10 cellular contexts compared by ENCODE assay signal in genomic region chr11:34749666-34750659, GRCh38.
A peak's percentile ranks its signal among the peaks of the same experiment; 100 is the strongest.
DNase-seq lines count a peak whose midpoint lies in the region; ATAC-seq and TF ChIP-seq lines count a peak whose summit lies in the region.
"Had no signal": no experiment of that assay in that cellular context is flagged by ENCODE, and none has a peak within 500 bp of the region (broad histone marks: within the 10 kb centered on the region; RNA-seq: fewer than 3 reads in every experiment).

No MANE protein-coding gene starts in this region.

- H3K79me2 ChIP-seq in PC-3 (ENCODE audit: low read length) = no peaks in the 10 kb centered on the region
- H3K79me2 ChIP-seq in fibroblast of lung (ENCODE audit: control insufficient read depth, insufficient read depth, low read length) = no peaks in the 10 kb centered on the region

- H3K36me3 ChIP-seq in PC-3 (ENCODE audit: low read depth, low read length) (no peaks in the 10 kb centered on the region), fibroblast of lung (ENCODE audit: control insufficient read depth, insufficient read depth, low read length) (no peaks in the 10 kb centered on the region)

- H3K9ac ChIP-seq in PC-3 (ENCODE audit: low read length) (peak overlapping the region; percentile 43), fibroblast of lung (ENCODE audit: insufficient read depth, low read length) (no peak overlapping the region)

- BruUV-seq in PC-3 (replicated peaks; lab: Mats Ljungman, UMichigan) = no TSS peak

- H3K27me3 ChIP-seq in PC-3 (ENCODE audit: low read length) = no peaks in the 10 kb centered on the region
- H3K27me3 ChIP-seq in fibroblast of lung (ENCODE audit: control insufficient read depth, insufficient read depth, low read length) = peaks cover 2% of the 10 kb centered on the region
- H3K27me3 ChIP-seq: dorsolateral prefrontal cortex had no signal

- H4K20me1 ChIP-seq in PC-3 (ENCODE audit: low read length) (no peaks in the 10 kb centered on the region), fibroblast of lung (ENCODE audit: control insufficient read depth, extremely low read depth, insufficient read depth, low read length) (no peaks in the 10 kb centered on the region)

- H3K4me3 ChIP-seq in AG09309 (ENCODE audit: control insufficient read depth, low read depth, low read length) (no peak overlapping the region), PC-3 (ENCODE audit: low read length) (peak overlapping the region; percentile 28; the same call in 1 of the 2 replicates), fibroblast of lung (replicated peaks in 1 of 4; ENCODE audit: control extremely low read depth in 1 of 4, insufficient read depth in 1 of 4, low read depth in 3 of 4, low read length in 4 of 4) (no peak overlapping the region)
- H3K4me3 ChIP-seq: dorsolateral prefrontal cortex had no signal

- no peaks in the 10 kb centered on the region for H3K9me3 ChIP-seq in PC-3 (ENCODE audit: low read length)
- no peaks in the 10 kb centered on the region for H3K9me3 ChIP-seq in fibroblast of lung (ENCODE audit: control insufficient read depth, insufficient read depth, low read depth, low read length)

- POLR2A ChIA-PET in PC-3 (lab: Charles Lee; ENCODE audit: unreplicated experiment) = interaction anchor here (0.7 kb wide), 2 partner anchors 60 to 1402 kb away, joined by 3 read pairs; no protein-coding TSS in a partner anchor

- peak; percentile 94 for ATAC-seq in PC-3
- ATAC-seq in GM18909 (IDR thresholded peaks at IDR 0.05; ENCODE audit: poor library complexity, unreplicated experiment) = no peak

- no peak for TF ChIP-seq CTCF in AG09309 (IDR thresholded peaks at IDR 0.05; ENCODE audit: control insufficient read depth, insufficient read depth, low read depth, low read length, missing control alignments)
- TF ChIP-seq CTCF in PC-3 (conservative IDR thresholded peaks at IDR 0.05; ENCODE audit: low read depth, low read length) = no peak
- TF ChIP-seq CTCF in fibroblast of lung (conservative IDR thresholded peaks at IDR 0.05 in 1 of 2, IDR thresholded peaks at IDR 0.05 in 1 of 2; ENCODE audit: low read depth in 1 of 2, low read length in 2 of 2) = no peak

- intact Hi-C loops in PC-3 (cut with micrococcal nuclease) = loop anchor here (2.0 kb wide), 1 partner anchor 137 kb away; no protein-coding TSS in a partner anchor

- peaks cover 23% of the 10 kb centered on the region for H3K4me1 ChIP-seq in PC-3 (ENCODE audit: insufficient read depth, low read length)
- peaks cover 2% of the 10 kb centered on the region for H3K4me1 ChIP-seq in fibroblast of lung (ENCODE audit: control insufficient read depth, extremely low read depth, insufficient read depth, low read length)

- H3K9me2 ChIP-seq in PC-3 (replicated peaks; ENCODE audit: low read length) = no peaks in the 10 kb centered on the region

- H3F3A ChIP-seq in PC-3 (ENCODE audit: low read length, unreplicated experiment) = no peaks in the 10 kb centered on the region

- DNase-seq in AG09309 (ENCODE audit: low read depth) = peak; percentile 77
- peak; percentile 91 for DNase-seq in PC-3
- DNase-seq in fibroblast of lung (ENCODE audit: low read depth in 2 of 2) = peak; percentile 82 to 98
- DNase-seq in non-pigmented ciliary epithelial cell (ENCODE audit: low read depth) = peak; percentile 73
- no peak for DNase-seq in islet precursor cell
- no peak for DNase-seq in NCI-H2029 treated with DMSO at 0.1 percent for 48 hours (lab: John Stamatoyannopoulos, UW)
- no peak for DNase-seq in stimulated activated CD4-positive, alpha-beta T cell treated with anti-CD3 and anti-CD28 coated beads, Interleukin-15, amount 100 ng/mL, for 24 hours
- DNase-seq: CD4-positive, CD25-positive, alpha-beta regulatory T cell had no signal

- CTCF ChIA-PET in PC-3 (lab: Charles Lee) = no interaction called here

- H2AFZ ChIP-seq in PC-3 (ENCODE audit: low read length) (no peak overlapping the region), fibroblast of lung (ENCODE audit: low read length) (no peak overlapping the region)

- H3K27ac ChIP-seq in PC-3 (ENCODE audit: low read length) (peak overlapping the region; percentile 88), fibroblast of lung (ENCODE audit: insufficient read depth, low read length) (no peak overlapping the region)

- peak overlapping the region; percentile 68 for H3K4me2 ChIP-seq in PC-3 (ENCODE audit: low read length)
- peak overlapping the region; percentile 33 for H3K4me2 ChIP-seq in fibroblast of lung (ENCODE audit: extremely low read depth, insufficient read depth, low read length)

Comparison
In these comparisons a context has a peak if more than half of its experiments do, and no peak if none do; other contexts are left out.
1. DNase-seq: peak in AG09309 (single experiment), PC-3 (single experiment), fibroblast of lung (2 of 2) and non-pigmented ciliary epithelial cell (single experiment); none in islet precursor cell (single experiment), NCI-H2029 treated with DMSO at 0.1 percent for 48 hours (single experiment) and stimulated activated CD4-positive, alpha-beta T cell treated with anti-CD3 and anti-CD28 coated beads, Interleukin-15, amount 100 ng/mL, for 24 hours (single experiment).